1 cellular context compared by ENCODE assay signal in genomic region chr18:12990977-12991838, GRCh38.
TF ChIP-seq lines count a peak whose summit lies in the region.

Gene CEP192, plus strand, starts transcription at chr18:12991362. Its CDS starts 8,063 bp downstream, at chr18:12999425.

TF ChIP-seq in SK-N-SH, 30 proteins besides CTCF, POLR2A, EP300 and RAD21 (continued from another document):
- TF ChIP-seq REST (IDR thresholded peaks at IDR 0.05; ENCODE audit: low read depth, low read length) (no peak), RCOR1 (IDR thresholded peaks at IDR 0.05; ENCODE audit: low read length) (no peak), ZBTB33 (IDR thresholded peaks at IDR 0.05; ENCODE audit: borderline replicate concordance, low read depth) (no peak), MXI1 (IDR thresholded peaks at IDR 0.05; ENCODE audit: low read depth, low read length) (peak; percentile 77), TAF1 (IDR thresholded peaks at IDR 0.05; ENCODE audit: borderline replicate concordance, low read depth, low read length) (peak; percentile 48), RFX5 (IDR thresholded peaks at IDR 0.05; ENCODE audit: low read length) (no peak), YY1 (IDR thresholded peaks at IDR 0.05; ENCODE audit: low read depth) (no peak), NRF1 (IDR thresholded peaks at IDR 0.05; ENCODE audit: low read depth, low read length) (peak; percentile 75)
- TF ChIP-seq, protein P1, sequence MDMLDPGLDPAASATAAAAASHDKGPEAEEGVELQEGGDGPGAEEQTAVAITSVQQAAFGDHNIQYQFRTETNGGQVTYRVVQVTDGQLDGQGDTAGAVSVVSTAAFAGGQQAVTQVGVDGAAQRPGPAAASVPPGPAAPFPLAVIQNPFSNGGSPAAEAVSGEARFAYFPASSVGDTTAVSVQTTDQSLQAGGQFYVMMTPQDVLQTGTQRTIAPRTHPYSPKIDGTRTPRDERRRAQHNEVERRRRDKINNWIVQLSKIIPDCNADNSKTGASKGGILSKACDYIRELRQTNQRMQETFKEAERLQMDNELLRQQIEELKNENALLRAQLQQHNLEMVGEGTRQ (IDR thresholded peaks at IDR 0.05; ENCODE audit: borderline replicate concordance, low read depth, low read length), result no peak
